In genomic region chr2:41965886-41966285, GRCh38 we compare ENCODE assay signal across 9 cellular contexts.
DNase-seq lines count a peak whose midpoint lies in the region; ATAC-seq and TF ChIP-seq lines count a peak whose summit lies in the region.
"Had no signal": no experiment of that assay in that cellular context is flagged by ENCODE, and none has a peak within 500 bp of the region (broad histone marks: within the 10 kb centered on the region; RNA-seq: fewer than 3 reads in every experiment).

No MANE protein-coding gene starts in this region.

- H3K4me1 ChIP-seq in Caco-2, result peaks cover 44% of the 10 kb centered on the region
- H3K4me1 ChIP-seq in SJCRH30, result peaks cover 30% of the 10 kb centered on the region

- H3K36me3 ChIP-seq in Caco-2 (ENCODE audit: control insufficient read depth, insufficient read depth, low read length) (no peaks in the 10 kb centered on the region), SJCRH30 (no peaks in the 10 kb centered on the region)

- TF ChIP-seq CTCF in Caco-2 (IDR thresholded peaks at IDR 0.05; ENCODE audit: insufficient read depth in 1 of 2, low read depth in 1 of 2, low read length in 1 of 2, severe bottlenecking in 1 of 2, unreplicated experiment in 1 of 2) (no peak), glutamatergic neuron (IDR thresholded peaks at IDR 0.05; ENCODE audit: partially characterized antibody, unreplicated experiment) (no peak)

- CTCF ChIA-PET in Caco-2 (lab: Charles Lee), result no interaction called here

- DNase-seq in Caco-2, result no peak
- DNase-seq in SJCRH30, result no peak
- no peak for DNase-seq in glutamatergic neuron
- peak; percentile 61 for DNase-seq in renal cortical epithelial cell (ENCODE audit: low read depth)
- DNase-seq in activated CD8-positive, alpha-beta memory T cell treated with anti-CD3 and anti-CD28 coated beads, Interleukin-2, amount 50 U/mL, for 48 hours, result no peak
- DNase-seq in NCI-H82 (lab: John Stamatoyannopoulos, UW), result no peak
- DNase-seq in activated T-cell treated with anti-CD3 and anti-CD28 coated beads, Interleukin-2, amount 50 U/mL, for 72 hours, result no peak
- DNase-seq: NCI-H1048 had no signal

- H3K4me1 Mint-ChIP-seq in Caco-2 (ENCODE audit: low read depth, unreplicated experiment) (peaks cover 41% of the 10 kb centered on the region), glutamatergic neuron (ENCODE audit: low read depth, unreplicated experiment) (peaks cover 36% of the 10 kb centered on the region)
- no peaks in the 10 kb centered on the region for H3K4me1 Mint-ChIP-seq in activated T-cell treated with anti-CD3 and anti-CD28 coated beads, Interleukin-2, amount 50 U/mL, for 72 hours (ENCODE audit: low read depth)

- peak overlapping the region; percentile 52 for H3K27ac ChIP-seq in SJCRH30

- no peaks in the 10 kb centered on the region for H3K36me3 Mint-ChIP-seq in Caco-2 (ENCODE audit: insufficient read depth, unreplicated experiment)
- no peaks in the 10 kb centered on the region for H3K36me3 Mint-ChIP-seq in glutamatergic neuron (ENCODE audit: unreplicated experiment)
- H3K36me3 Mint-ChIP-seq in activated T-cell treated with anti-CD3 and anti-CD28 coated beads, Interleukin-2, amount 50 U/mL, for 72 hours (ENCODE audit: insufficient read depth in 2 of 2), result no peaks in the 10 kb centered on the region

- H3K9me3 Mint-ChIP-seq in Caco-2 (ENCODE audit: unreplicated experiment) (no peaks in the 10 kb centered on the region), glutamatergic neuron (ENCODE audit: unreplicated experiment) (peaks cover 8% of the 10 kb centered on the region)
- H3K9me3 Mint-ChIP-seq in activated T-cell treated with anti-CD3 and anti-CD28 coated beads, Interleukin-2, amount 50 U/mL, for 72 hours, result no peaks in the 10 kb centered on the region

- no peak overlapping the region for H3K4me3 Mint-ChIP-seq in Caco-2 (ENCODE audit: unreplicated experiment)
- H3K4me3 Mint-ChIP-seq in glutamatergic neuron (ENCODE audit: unreplicated experiment), result no peak overlapping the region
- H3K4me3 Mint-ChIP-seq in activated T-cell treated with anti-CD3 and anti-CD28 coated beads, Interleukin-2, amount 50 U/mL, for 72 hours, result no peak overlapping the region

- intact Hi-C loops in Caco-2 (cut with micrococcal nuclease; ENCODE audit: unreplicated experiment), result loop anchor here (2.0 kb wide), 2 partner anchors 15 to 19 kb away; no protein-coding TSS in a partner anchor

- no peaks in the 10 kb centered on the region for H3K27me3 ChIP-seq in Caco-2 (replicated peaks; ENCODE audit: control insufficient read depth, insufficient read depth, low read length)
- H3K27me3 ChIP-seq in SJCRH30, result no peaks in the 10 kb centered on the region

- H3K27ac Mint-ChIP-seq in Caco-2 (ENCODE audit: unreplicated experiment), result peak overlapping the region; percentile 36
- H3K27ac Mint-ChIP-seq in glutamatergic neuron (ENCODE audit: unreplicated experiment), result peak overlapping the region; percentile 53
- H3K27ac Mint-ChIP-seq in activated T-cell treated with anti-CD3 and anti-CD28 coated beads, Interleukin-2, amount 50 U/mL, for 72 hours, result no peak overlapping the region

- POLR2A ChIA-PET in Caco-2 (lab: Charles Lee), result no interaction called here

- no peaks in the 10 kb centered on the region for H3K9me3 ChIP-seq in Caco-2
- H3K9me3 ChIP-seq in SJCRH30 (replicated peaks), result no peaks in the 10 kb centered on the region

- H3K27me3 Mint-ChIP-seq in Caco-2 (ENCODE audit: insufficient read depth, unreplicated experiment) (no peaks in the 10 kb centered on the region), glutamatergic neuron (ENCODE audit: unreplicated experiment) (no peaks in the 10 kb centered on the region)
- H3K27me3 Mint-ChIP-seq in activated T-cell treated with anti-CD3 and anti-CD28 coated beads, Interleukin-2, amount 50 U/mL, for 72 hours (ENCODE audit: low read depth), result peaks cover 8% of the 10 kb centered on the region

- H3K4me3 ChIP-seq in Caco-2 (ENCODE audit: low read depth, low read length) (no peak overlapping the region), SJCRH30 (no peak overlapping the region)

- no peak for ATAC-seq in activated T-cell treated with anti-CD3 and anti-CD28 coated beads, Interleukin-2, amount 50 U/mL, for 72 hours (replicated peaks in 1 of 2)
- ATAC-seq in activated CD4-positive, CD25-positive, alpha-beta regulatory T cell treated with anti-CD3 and anti-CD28 coated beads, Interleukin-2, amount 50 U/mL, for 24 hours, result no peak

- BruUV-seq in Caco-2 (replicated peaks; lab: Mats Ljungman, UMichigan), result no TSS peak
